In the genomic region with DNA sequence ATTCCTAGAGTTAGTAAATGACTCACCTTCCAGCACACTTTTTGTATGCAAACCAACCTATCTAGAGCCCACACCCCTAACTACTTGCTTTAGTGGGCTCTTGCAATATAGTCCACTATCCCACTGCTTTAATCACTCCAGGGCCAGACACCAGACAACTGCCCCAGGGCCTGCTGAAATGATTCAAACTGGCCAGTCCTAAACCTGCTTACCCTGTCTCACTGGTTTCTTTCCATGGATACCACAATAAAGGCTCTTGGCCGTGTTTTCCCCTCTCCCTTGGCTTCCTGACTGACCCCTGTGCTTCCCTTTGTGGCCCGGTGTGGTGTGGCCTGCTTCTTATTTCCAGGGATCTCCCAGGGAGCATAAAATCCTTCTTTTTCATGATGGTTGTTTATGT, we compare ENCODE assay signal across 20 cellular contexts. TPM values are rescaled to one million over a fixed set of nuclear protein-coding genes. Genes with fewer than 3 reads are reported as not detected.
"Had no signal": no experiment of that assay in that cellular context is flagged by ENCODE, and none has a peak within 500 bp of the region (broad histone marks: within the 10 kb centered on the region; RNA-seq: fewer than 3 reads in every experiment).

No MANE protein-coding gene starts in this region.

- ATAC-seq: activated CD4-positive, alpha-beta T cell treated with anti-CD3 and anti-CD28 coated beads for 36 hours; effector memory CD8-positive, alpha-beta T cell; gastroesophageal sphincter; heart left ventricle; left lobe of liver; lower lobe of right lung; naive thymus-derived CD8-positive, alpha-beta T cell; stimulated activated naive CD8-positive, alpha-beta T cell treated with anti-CD3 and anti-CD28 coated beads, Interleukin-15, Interleukin-2, amounts not matched to agents 100 U/mL and 50 U/mL, for 24 hours; T-cell had no signal

- H3K4me1 ChIP-seq: gastroesophageal sphincter, heart left ventricle, lower lobe of right lung, neural progenitor cell, thyroid gland had no signal

- H3K4me3 ChIP-seq: gastroesophageal sphincter, heart left ventricle, lower lobe of right lung, neural progenitor cell, thyroid gland had no signal

- DNase-seq: activated B cell treated with CpG ODN at 0.5 μM for 24 hours; activated CD4-positive, alpha-beta T cell treated with anti-CD3 and anti-CD28 coated beads for 36 hours; activated CD4-positive, alpha-beta T cell treated with anti-CD3 and anti-CD28 coated beads, Interleukin-2, amount 50 U/mL, for 4 hours; activated naive CD4-positive, alpha-beta T cell treated with Interleukin-2 at 50 U/mL for 16 hours; activated naive CD8-positive, alpha-beta T cell treated with anti-CD3 and anti-CD28 coated beads for 36 hours; activated T-cell treated with anti-CD3 and anti-CD28 coated beads, Interleukin-2, amount 50 U/mL, for 48 hours; effector memory CD8-positive, alpha-beta T cell; heart left ventricle; lower lobe of right lung; naive thymus-derived CD8-positive, alpha-beta T cell; retina; stimulated activated CD4-positive, alpha-beta T cell treated with anti-CD3 and anti-CD28 coated beads, Interleukin-4, amount 100 ng/mL, for 4 hours; stimulated activated naive CD8-positive, alpha-beta T cell treated with anti-CD3 and anti-CD28 coated beads, Interleukin-15, Interleukin-2, amounts not matched to agents 100 U/mL and 50 U/mL, for 24 hours; T-cell; thyroid gland had no signal

- H3K36me3 ChIP-seq: gastroesophageal sphincter, heart left ventricle, lower lobe of right lung, neural progenitor cell, thyroid gland had no signal

- H3K9me3 ChIP-seq: thyroid gland had no signal

- H3K9ac ChIP-seq: neural progenitor cell had no signal

- H3K27me3 ChIP-seq: gastroesophageal sphincter, neural progenitor cell, thyroid gland had no signal

- H3K27ac ChIP-seq: gastroesophageal sphincter, heart left ventricle, lower lobe of right lung, neural progenitor cell, thyroid gland had no signal

RNA-seq across cellular contexts. Expression of a gene that starts 14.6 kb away (rescaled TPM):
- total RNA-seq: activated B cell treated with CpG ODN at 0.5 μM for 24 hours; activated CD4-positive, alpha-beta T cell treated with anti-CD3 and anti-CD28 coated beads for 36 hours; activated CD8-positive, alpha-beta memory T cell treated with anti-CD3 and anti-CD28 coated beads for 36 hours; activated naive CD8-positive, alpha-beta T cell treated with anti-CD3 and anti-CD28 coated beads for 36 hours; left lobe of liver; naive thymus-derived CD8-positive, alpha-beta T cell; osteoblast; T-cell had no signal
- polyA plus RNA-seq: naive thymus-derived CD8-positive, alpha-beta T cell had no signal

RNA-seq across cellular contexts. Expression of a gene that starts 51.3 kb away (rescaled TPM):
- total RNA-seq: activated CD8-positive, alpha-beta memory T cell treated with anti-CD3 and anti-CD28 coated beads for 36 hours; naive thymus-derived CD8-positive, alpha-beta T cell had no signal
- polyA plus RNA-seq: naive thymus-derived CD8-positive, alpha-beta T cell had no signal
